ENCODE assay signal across 8 cellular contexts in genomic region chr6:26538572-26538902, GRCh38. TPM values are rescaled to one million over a fixed set of nuclear protein-coding genes. Genes with fewer than 3 reads are reported as not detected.
DNase-seq lines count a peak whose midpoint lies in the region; ATAC-seq and TF ChIP-seq lines count a peak whose summit lies in the region.

No MANE protein-coding gene starts in this region.

- H3K79me2 ChIP-seq in neural progenitor cell (ENCODE audit: low read depth), result peaks cover 42% of the 10 kb centered on the region

- H3K9me3 ChIP-seq in endodermal cell (ENCODE audit: control insufficient read depth, low read length), result no peaks in the 10 kb centered on the region
- H3K9me3 ChIP-seq in neural progenitor cell (ENCODE audit: low read depth), result no peaks in the 10 kb centered on the region

- H3K4me2 ChIP-seq in neural progenitor cell, result peak overlapping the region; percentile 92

- no peaks in the 10 kb centered on the region for H3K27me3 Mint-ChIP-seq in endodermal cell (ENCODE audit: insufficient read depth)
- H3K27me3 Mint-ChIP-seq in neural progenitor cell (ENCODE audit: insufficient read depth, low read depth), result peaks cover 15% of the 10 kb centered on the region

- H3K4me1 Mint-ChIP-seq in endodermal cell (peaks cover 23% of the 10 kb centered on the region), neural progenitor cell (peaks cover 43% of the 10 kb centered on the region)

- H3K9me3 Mint-ChIP-seq in endodermal cell, result no peaks in the 10 kb centered on the region
- peaks cover 5% of the 10 kb centered on the region for H3K9me3 Mint-ChIP-seq in neural progenitor cell

- WGBS in endodermal cell (ENCODE audit: insufficient coverage in 1 of 2, insufficient read length in 1 of 2), 2 experiments, result 0 to 2% methylated on average over 7 to 15 of the region's 15 CpGs

- TF ChIP-seq CTCF in endodermal cell (conservative IDR thresholded peaks at IDR 0.05), result no peak
- TF ChIP-seq CTCF in neural progenitor cell (IDR thresholded peaks at IDR 0.05), result no peak

- peaks cover 2% of the 10 kb centered on the region for H3K4me1 ChIP-seq in endodermal cell (ENCODE audit: control insufficient read depth, insufficient read depth, low read length)
- peaks cover 18% of the 10 kb centered on the region for H3K4me1 ChIP-seq in neural progenitor cell

- H2AFZ ChIP-seq in neural progenitor cell (replicated peaks), result peak overlapping the region; percentile 57

- H3K4me3 ChIP-seq in endodermal cell (ENCODE audit: low read length), result peak overlapping the region; percentile 88
- peak overlapping the region; percentile 79 for H3K4me3 ChIP-seq in neural progenitor cell

- peak overlapping the region; percentile 82 for H3K9ac ChIP-seq in endodermal cell (ENCODE audit: extremely low read depth, low read length, poor library complexity, severe bottlenecking)
- H3K9ac ChIP-seq in neural progenitor cell, result peak overlapping the region; percentile 56

- H3K4me3 Mint-ChIP-seq in endodermal cell (peak overlapping the region; percentile 89), neural progenitor cell (peak overlapping the region; percentile 99)

- H3K36me3 ChIP-seq in endodermal cell (ENCODE audit: control insufficient read depth, insufficient read depth, low read length), result peaks cover 19% of the 10 kb centered on the region
- H3K36me3 ChIP-seq in neural progenitor cell, result no peaks in the 10 kb centered on the region

- H3K27ac ChIP-seq in endodermal cell (ENCODE audit: low read depth, low read length) (peak overlapping the region; percentile 81), neural progenitor cell (peak overlapping the region; percentile 92)

- ATAC-seq in HG02884 (IDR thresholded peaks at IDR 0.05; ENCODE audit: unreplicated experiment) (no peak), HG03159 (IDR thresholded peaks at IDR 0.05; ENCODE audit: unreplicated experiment) (no peak)

- DNase-seq in NCI-H1092 treated with DMSO at 0.1 percent for 48 hours (lab: John Stamatoyannopoulos, UW) (peak; percentile 36), NCI-H1092 (lab: John Stamatoyannopoulos, UW) (no peak), OCI-M1 (lab: John Stamatoyannopoulos, UW) (peak; percentile 74), endodermal cell (no peak), neural progenitor cell (ENCODE audit: low spot score) (peak; percentile 76), NCI-H2196 (lab: John Stamatoyannopoulos, UW; ENCODE audit: unreplicated experiment) (no peak)

- peaks cover 15% of the 10 kb centered on the region for H3K36me3 Mint-ChIP-seq in endodermal cell (ENCODE audit: low read depth)
- peaks cover 10% of the 10 kb centered on the region for H3K36me3 Mint-ChIP-seq in neural progenitor cell

- H4K20me1 ChIP-seq in neural progenitor cell (ENCODE audit: low read depth), result peaks cover 5% of the 10 kb centered on the region

- H3K27ac Mint-ChIP-seq in endodermal cell (peak overlapping the region; percentile 98), neural progenitor cell (peak overlapping the region; percentile 100)

- H3F3A ChIP-seq in neural progenitor cell (ENCODE audit: low read depth), result peaks cover 44% of the 10 kb centered on the region

- H3K27me3 ChIP-seq in endodermal cell (ENCODE audit: control insufficient read depth, insufficient read depth, low read length, poor library complexity, severe bottlenecking), result no peaks in the 10 kb centered on the region
- no peaks in the 10 kb centered on the region for H3K27me3 ChIP-seq in neural progenitor cell

RNA-seq across cellular contexts. Expression of gene HMGN4, which starts 0.4 kb away (rescaled TPM):
- total RNA-seq in endodermal cell, result 10 to 100 TPM; 48.8 to 79.8 TPM
- polyA plus RNA-seq in endodermal cell (2013, experiment 1 of 2), result 67.9 TPM
- 65.5 TPM for polyA plus RNA-seq in endodermal cell (2013, experiment 2 of 2)
- 81.8 and 86.8 TPM in 2 replicates for total RNA-seq in neural progenitor cell (ENCODE audit: low replicate concordance)

RNA-seq across cellular contexts. Expression of gene BTN1A1, which starts 38.4 kb away (rescaled TPM):
- total RNA-seq in endodermal cell (under 1 TPM in 1 of 2 donors, not detected in 1; 0.11 TPM), neural progenitor cell (ENCODE audit: low replicate concordance) (not detected in 2 replicates)
- not detected for polyA plus RNA-seq in endodermal cell (2013, experiment 1 of 2)
- not detected for polyA plus RNA-seq in endodermal cell (2013, experiment 2 of 2)

RNA-seq across cellular contexts. Expression of gene ABT1, which starts 58.2 kb away (rescaled TPM):
- 10 to 100 TPM; 19.7 to 22.6 TPM for total RNA-seq in endodermal cell
- polyA plus RNA-seq in endodermal cell (2013, experiment 1 of 2), result 19.8 TPM
- polyA plus RNA-seq in endodermal cell (2013, experiment 2 of 2), result 18.5 TPM
- total RNA-seq in neural progenitor cell (ENCODE audit: low replicate concordance), result 13.1 and 17.3 TPM in 2 replicates

Comparison
In these comparisons a context has a peak if more than half of its experiments do, and no peak if none do; other contexts are left out.
1. DNase-seq: peak in NCI-H1092 treated with DMSO at 0.1 percent for 48 hours (single experiment), OCI-M1 (single experiment) and neural progenitor cell (single experiment); none in NCI-H1092 (single experiment), endodermal cell (single experiment) and NCI-H2196 (single experiment).